ENCODE assay signal across 17 cellular contexts in genomic region chr6:21780144-21780543, GRCh38.
A peak's percentile ranks its signal among the peaks of the same experiment; 100 is the strongest.
DNase-seq lines count a peak whose midpoint lies in the region; ATAC-seq and TF ChIP-seq lines count a peak whose summit lies in the region.
"Had no signal": no experiment of that assay in that cellular context is flagged by ENCODE, and none has a peak within 500 bp of the region (broad histone marks: within the 10 kb centered on the region; RNA-seq: fewer than 3 reads in every experiment).

No MANE protein-coding gene starts in this region.

- peaks cover 17% of the 10 kb centered on the region for H3K36me3 Mint-ChIP-seq in WTC11

- H3K4me1 Mint-ChIP-seq in WTC11 = peaks cover 46% of the 10 kb centered on the region

- no peaks in the 10 kb centered on the region for H3K9me3 Mint-ChIP-seq in WTC11

- ATAC-seq in WTC11 (peak; percentile 28), GM19455 (IDR thresholded peaks at IDR 0.05; ENCODE audit: unreplicated experiment) (no peak)

- H3K27ac Mint-ChIP-seq in WTC11 = peak overlapping the region; percentile 73; the same call in 1 of the 2 replicates

- H3K4me3 ChIP-seq in HFF-Myc (replicated peaks; ENCODE audit: low read depth, low read length) (no peak overlapping the region), fibroblast of villous mesenchyme (ENCODE audit: low read depth, low read length) (no peak overlapping the region)
- H3K4me3 ChIP-seq: HAP-1, SK-N-MC had no signal

- DNase-seq in HFF-Myc (ENCODE audit: extremely low read depth, low read depth) = peak; percentile 65
- DNase-seq in WTC11 (ENCODE audit: low spot score) = no peak
- DNase-seq in fibroblast of villous mesenchyme (ENCODE audit: low read depth) = peak; percentile 34
- DNase-seq in retina = peak; percentile 29
- DNase-seq in NCI-H1417 (lab: John Stamatoyannopoulos, UW) = no peak
- no peak for DNase-seq in HCEC 1CT
- DNase-seq: DMS79, KBM-7, MV-4-11, NCI-H1417 treated with DMSO at 0.1 percent for 48 hours, NCI-H187 treated with DMSO at 0.1 percent for 48 hours, NCI-H226, NCI-H526, Right ventricle myocardium superior had no signal

- POLR2A ChIA-PET in WTC11 (lab: Charles Lee) = interaction anchor here (1.0 kb wide), 1 partner anchor 11 kb away, joined by 5 read pairs; no protein-coding TSS in a partner anchor

- H3K4me3 Mint-ChIP-seq in WTC11 = no peak overlapping the region

- CTCF ChIA-PET in WTC11 (lab: Charles Lee) = interaction anchor here (0.6 kb wide), 2 partner anchors 677 to 1229 kb away, joined by 3 read pairs; no protein-coding TSS in a partner anchor

- no peak for TF ChIP-seq CTCF in HFF-Myc (IDR thresholded peaks at IDR 0.05; ENCODE audit: low read depth, low read length, missing control alignments)
- TF ChIP-seq CTCF in WTC11 (IDR thresholded peaks at IDR 0.05) = no peak
- no peak for TF ChIP-seq CTCF in fibroblast of villous mesenchyme (IDR thresholded peaks at IDR 0.05; ENCODE audit: insufficient read depth, low read depth, low read length)

- H3K27me3 Mint-ChIP-seq in WTC11 (ENCODE audit: low read depth) = no peaks in the 10 kb centered on the region

TF ChIP-seq in WTC11, 78 proteins besides CTCF, POLR2A, EP300 and RAD21 (continues in another document):
- no peak for TF ChIP-seq TEAD4 (CRISPR knock-in tag; IDR thresholded peaks at IDR 0.05)
- TF ChIP-seq FOXP1 (CRISPR knock-in tag; IDR thresholded peaks at IDR 0.05; ENCODE audit: borderline replicate concordance) = no peak
- TF ChIP-seq E2F5 (CRISPR knock-in tag; IDR thresholded peaks at IDR 0.05) = no peak
- TF ChIP-seq IRF2 (CRISPR knock-in tag; IDR thresholded peaks at IDR 0.05; ENCODE audit: borderline replicate concordance, low read depth) = no peak
- TF ChIP-seq ZNF423 (CRISPR knock-in tag; IDR thresholded peaks at IDR 0.05) = no peak
- no peak for TF ChIP-seq USF2 (CRISPR knock-in tag; IDR thresholded peaks at IDR 0.05)
- TF ChIP-seq ARID4B (CRISPR knock-in tag; IDR thresholded peaks at IDR 0.05; ENCODE audit: borderline replicate concordance) = no peak
- TF ChIP-seq AFF4 (CRISPR knock-in tag; IDR thresholded peaks at IDR 0.05; ENCODE audit: borderline replicate concordance) = no peak
- no peak for TF ChIP-seq E2F1 (CRISPR knock-in tag; IDR thresholded peaks at IDR 0.05)
- no peak for TF ChIP-seq CBFB (CRISPR knock-in tag; IDR thresholded peaks at IDR 0.05; ENCODE audit: low read depth)
- TF ChIP-seq ATF1 (CRISPR knock-in tag; IDR thresholded peaks at IDR 0.05) = no peak
- no peak for TF ChIP-seq ERG (CRISPR knock-in tag; IDR thresholded peaks at IDR 0.05)
- TF ChIP-seq TCF7 (CRISPR knock-in tag; IDR thresholded peaks at IDR 0.05; ENCODE audit: low read depth) = no peak
- no peak for TF ChIP-seq FOXK1 (CRISPR knock-in tag; IDR thresholded peaks at IDR 0.05)
- no peak for TF ChIP-seq GABPB1 (CRISPR knock-in tag; IDR thresholded peaks at IDR 0.05)

Comparison
In these comparisons a context has a peak if more than half of its experiments do, and no peak if none do; other contexts are left out.
1. DNase-seq: peak in HFF-Myc (single experiment), fibroblast of villous mesenchyme (single experiment) and retina (single experiment); none in WTC11 (single experiment), NCI-H1417 (0 of 3) and HCEC 1CT (single experiment).